In genomic region chr1:207797229-207797973, GRCh38 we compare ENCODE assay signal across 7 cellular contexts. TPM values are rescaled to one million over a fixed set of nuclear protein-coding genes. Genes with fewer than 3 reads are reported as not detected.
DNase-seq lines count a peak whose midpoint lies in the region; ATAC-seq and TF ChIP-seq lines count a peak whose summit lies in the region.

No MANE protein-coding gene starts in this region.

- DNase-seq in NCI-H2171 (lab: John Stamatoyannopoulos, UW), result peak; percentile 19
- DNase-seq in activated CD4-positive, CD25-positive, alpha-beta regulatory T cell (lab: John Stamatoyannopoulos, UW), result peak; percentile 33 to 68 (median 49)
- DNase-seq in central memory CD4-positive, alpha-beta T cell, result peak; percentile 55
- DNase-seq in kidney epithelial cell (ENCODE audit: low read depth), result peak; percentile 60
- peak; percentile 72 for DNase-seq in stimulated activated CD4-positive, alpha-beta T cell treated with anti-CD3 and anti-CD28 coated beads, Interleukin-2, amount 100 ng/mL, for 4 hours (ENCODE audit: low read depth)

- H3K27me3 ChIP-seq in kidney epithelial cell (ENCODE audit: control insufficient read depth, insufficient read depth, low read length), result no peaks in the 10 kb centered on the region

- peaks cover 2% of the 10 kb centered on the region for H3K36me3 ChIP-seq in kidney epithelial cell (ENCODE audit: control insufficient read depth, insufficient read depth, low read length)

- ATAC-seq in GM18502 (IDR thresholded peaks at IDR 0.05; ENCODE audit: poor library complexity, unreplicated experiment) (peak; percentile 78), HG03060 (IDR thresholded peaks at IDR 0.05; ENCODE audit: low read depth, unreplicated experiment) (peak; percentile 52)

- TF ChIP-seq CTCF in kidney epithelial cell (IDR thresholded peaks at IDR 0.05; ENCODE audit: insufficient read depth, low read length, poor library complexity, severe bottlenecking), result peak; percentile 67

- no peak overlapping the region for H3K4me3 ChIP-seq in kidney epithelial cell (ENCODE audit: low read depth, low read length)

RNA-seq across cellular contexts. Expression of gene CD46, which starts 45.5 kb away (rescaled TPM):
- total RNA-seq in kidney epithelial cell, result 127 and 138 TPM in 2 replicates

Comparison
In these comparisons a context has a peak if more than half of its experiments do, and no peak if none do; other contexts are left out.
1. DNase-seq: peak in every context shown above with its lines; median percentile 72 in stimulated activated CD4-positive, alpha-beta T cell treated with anti-CD3 and anti-CD28 coated beads, Interleukin-2, amount 100 ng/mL, for 4 hours; 60 in kidney epithelial cell; 55 in central memory CD4-positive, alpha-beta T cell; 49 in activated CD4-positive, CD25-positive, alpha-beta regulatory T cell; 19 in NCI-H2171.